In genomic region chr1:205351984-205352713, GRCh38 we compare ENCODE assay signal across 11 cellular contexts. TPM values are rescaled to one million over a fixed set of nuclear protein-coding genes. Genes with fewer than 3 reads are reported as not detected.
DNase-seq lines count a peak whose midpoint lies in the region; ATAC-seq and TF ChIP-seq lines count a peak whose summit lies in the region.
"Had no signal": no experiment of that assay in that cellular context is flagged by ENCODE, and none has a peak within 500 bp of the region (broad histone marks: within the 10 kb centered on the region; RNA-seq: fewer than 3 reads in every experiment).

No MANE protein-coding gene starts in this region.

- no peak for ATAC-seq in GM18519 (IDR thresholded peaks at IDR 0.05; ENCODE audit: low FRiP score, unreplicated experiment)
- no peak for ATAC-seq in left lobe of liver

- DNase-seq in DMS 273 (lab: John Stamatoyannopoulos, UW; ENCODE audit: unreplicated experiment), result peak; percentile 99
- peak; percentile 98 for DNase-seq in NCI-H1436 (lab: John Stamatoyannopoulos, UW)
- peak; percentile 51 for DNase-seq in RWPE1 (ENCODE audit: low spot score)
- DNase-seq in NOMO-1 treated with DMSO at 0.1 percent for 48 hours (lab: John Stamatoyannopoulos, UW; ENCODE audit: unreplicated experiment), result no peak
- DNase-seq in left lobe of liver (ENCODE audit: low spot score), result no peak
- DNase-seq in T-helper 2 cell, result no peak
- DNase-seq: activated CD4-positive, alpha-beta memory T cell treated with anti-CD3 and anti-CD28 coated beads for 36 hours; stimulated activated naive CD4-positive, alpha-beta T cell treated with Interleukin-2 at 50 U/mL for 16 hours had no signal

- H3K4me3 ChIP-seq in iPS-20b (ENCODE audit: low read length), result no peak overlapping the region

- H3K9ac ChIP-seq in iPS-20b (ENCODE audit: low read depth, low read length), result peak overlapping the region; percentile 13; the same call in 1 of the 2 replicates

- POLR2A ChIA-PET in RWPE1 (lab: Yijun Ruan, JAX; ENCODE audit: low non-redundant PET), result no interaction called here

- H3K27me3 ChIP-seq in iPS-20b (ENCODE audit: insufficient read depth, low read length), result peaks cover 3% of the 10 kb centered on the region; the same call in 1 of the 2 replicates

- TF ChIP-seq CTCF in RWPE1 (conservative IDR thresholded peaks at IDR 0.05; ENCODE audit: low read depth), result no peak

- peaks cover 56% of the 10 kb centered on the region for H3K4me1 ChIP-seq in iPS-20b (ENCODE audit: insufficient read depth, low read length)

- no peaks in the 10 kb centered on the region for H3K9me3 ChIP-seq in iPS-20b (ENCODE audit: insufficient read depth, low read depth, low read length)

- no peaks in the 10 kb centered on the region for H3K36me3 ChIP-seq in iPS-20b (ENCODE audit: insufficient read depth, low read depth, low read length)

- peak overlapping the region; percentile 7; the same call in 1 of the 2 replicates for H3K27ac ChIP-seq in RWPE1
- no peak overlapping the region for H3K27ac ChIP-seq in iPS-20b (ENCODE audit: low read length)

- CTCF ChIA-PET in RWPE1 (lab: Yijun Ruan, JAX), result interaction anchor here (0.6 to 4.7 kb wide), 9 partner anchors 9 to 240 kb away, joined by 3 to 67 read pairs (median 5); no protein-coding TSS in a partner anchor

RNA-seq across cellular contexts. Expression of gene KLHDC8A, which starts 4.6 kb away (rescaled TPM):
- total RNA-seq in left lobe of liver, result not detected
- total RNA-seq: activated CD4-positive, alpha-beta memory T cell treated with anti-CD3 and anti-CD28 coated beads for 36 hours; CD8-positive, alpha-beta memory T cell had no signal

RNA-seq across cellular contexts. Expression of gene NUAK2, which starts 30.6 kb away (rescaled TPM):
- total RNA-seq in left lobe of liver, result 1.7 TPM

Comparison
In these comparisons a context has a peak if more than half of its experiments do, and no peak if none do; other contexts are left out.
1. DNase-seq: peak in DMS 273 (single experiment), NCI-H1436 (single experiment) and RWPE1 (single experiment); none in NOMO-1 treated with DMSO at 0.1 percent for 48 hours (single experiment), left lobe of liver (single experiment) and T-helper 2 cell (0 of 5).